ENCODE assay signal across 22 cellular contexts in the genomic region with DNA sequence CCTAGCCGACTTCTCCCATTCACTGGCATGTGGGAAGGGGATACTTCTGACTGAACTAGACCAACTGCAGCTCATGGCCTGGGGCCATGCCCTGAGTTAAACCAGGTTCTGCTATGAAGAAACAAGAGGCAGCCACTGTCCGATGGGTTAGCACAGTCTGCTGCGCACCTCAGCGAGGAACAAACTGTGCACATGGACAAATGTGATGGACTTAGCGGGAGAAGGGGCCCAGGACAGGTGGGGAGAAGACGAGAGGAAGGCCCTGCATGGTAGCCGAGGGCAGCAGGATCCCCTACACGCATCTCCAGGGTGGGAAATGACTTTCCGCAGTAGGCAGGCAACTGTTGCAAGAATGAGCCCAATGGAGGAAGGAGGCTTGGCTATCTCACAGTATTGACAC.
A peak's percentile ranks its signal among the peaks of the same experiment; 100 is the strongest.
DNase-seq lines count a peak whose midpoint lies in the region; ATAC-seq, FAIRE-seq and TF ChIP-seq lines count a peak whose summit lies in the region.
"Had no signal": no experiment of that assay in that cellular context is flagged by ENCODE, and none has a peak within 500 bp of the region (broad histone marks: within the 10 kb centered on the region; RNA-seq: fewer than 3 reads in every experiment).

No MANE protein-coding gene starts in this region.

- H2AFZ ChIP-seq in H9 (ENCODE audit: low read length), result no peak overlapping the region

- no peak overlapping the region for H2BK120ac ChIP-seq in H9 (ENCODE audit: low read depth, low read length, poor library complexity, severe bottlenecking)

- H4K91ac ChIP-seq in H9 (ENCODE audit: insufficient read length, low read depth, low read length), result no peak overlapping the region

- no peak for TF ChIP-seq POLR2A in spleen (IDR thresholded peaks at IDR 0.05)

- FAIRE-seq in D721Med (lab: Jason Lieb, UNC), result no peak
- FAIRE-seq: A204.1, G401.6, GM12891, GM19239 had no signal

- no peak overlapping the region for H2BK15ac ChIP-seq in H9 (ENCODE audit: low read depth, low read length)

- no peaks in the 10 kb centered on the region for H3K79me2 ChIP-seq in H9 (ENCODE audit: insufficient read depth, low read length)

- H3K27ac Mint-ChIP-seq in H9 (peak overlapping the region in 2 of 3 experiments; percentile 53 to 69; a peak in 1 of 7 replicates), chondrocyte (ENCODE audit: unreplicated experiment) (no peak overlapping the region), type B pancreatic cell (peak overlapping the region; percentile 58)
- H3K27ac Mint-ChIP-seq: B cell had no signal

- no peak overlapping the region for H2AK5ac ChIP-seq in H9 (ENCODE audit: insufficient read length, low read length)

- no peak overlapping the region for H3K18ac ChIP-seq in H9 (ENCODE audit: insufficient read length, low read depth, low read length)

- no peak overlapping the region for H3K9ac ChIP-seq in H9 (ENCODE audit: extremely low read depth, insufficient read length, low read length)
- H3K9ac ChIP-seq: BLaER1 treated with 17β-estradiol and CSF1 and Interleukin-3, amounts not matched to agents 10 nM and 100 nM had no signal

- no peak overlapping the region for H3K23ac ChIP-seq in H9 (ENCODE audit: insufficient read length, low read depth, low read length)

- H3K4me1 Mint-ChIP-seq in H9, result peaks cover 18 to 32% of the 10 kb centered on the region in 2 experiments
- H3K4me1 Mint-ChIP-seq in chondrocyte (ENCODE audit: low read depth), result peaks cover 26% of the 10 kb centered on the region
- peaks cover 20% of the 10 kb centered on the region for H3K4me1 Mint-ChIP-seq in type B pancreatic cell (ENCODE audit: unreplicated experiment)

- H4K5ac ChIP-seq in H9 (ENCODE audit: insufficient read length, low read depth, low read length), result no peak overlapping the region

- H2BK5ac ChIP-seq in H9 (ENCODE audit: insufficient read length, low read length), result no peak overlapping the region

- H3T11ph ChIP-seq in H9 (ENCODE audit: low read length), result no peak overlapping the region

- H3K36me3 Mint-ChIP-seq in H9 (ENCODE audit: insufficient read depth in 1 of 3, low read depth in 3 of 3) (no peaks in the 10 kb centered on the region), chondrocyte (ENCODE audit: low read depth) (no peaks in the 10 kb centered on the region), type B pancreatic cell (no peaks in the 10 kb centered on the region)

- H3K27ac ChIP-seq in H9 (ENCODE audit: insufficient read length, low read depth, low read length) (no peak overlapping the region), spleen (no peak overlapping the region)
- H3K27ac ChIP-seq: C4-2B had no signal

- H3K79me1 ChIP-seq in H9 (ENCODE audit: insufficient read depth, low read depth, low read length, poor library complexity, severe bottlenecking), result no peaks in the 10 kb centered on the region

- no peak for DNase-seq in H9
- peak; percentile 53 for DNase-seq in chondrocyte (ENCODE audit: low spot score)
- DNase-seq in spleen, result peak; percentile 36
- DNase-seq in type B pancreatic cell (ENCODE audit: extremely low spot score, unreplicated experiment), result no peak
- DNase-seq in activated CD4-positive, CD25-positive, alpha-beta regulatory T cell treated with anti-CD3 and anti-CD28 coated beads, Interleukin-2, amount 50 U/mL, for 72 hours, result no peak
- no peak for DNase-seq in HK-2 (ENCODE audit: unreplicated experiment)
- no peak for DNase-seq in D721Med (ENCODE audit: insufficient read length, low spot score)
- DNase-seq: 8988T; ACHN; CD4-positive, alpha-beta memory T cell; CD4-positive, CD25-positive, alpha-beta regulatory T cell; CD8-positive, alpha-beta memory T cell; COR-L47; DMS79 treated with DMSO at 0.1 percent for 48 hours had no signal

- no peak overlapping the region for H2BK20ac ChIP-seq in H9 (ENCODE audit: low read depth, low read length, poor library complexity, severe bottlenecking)

- H4K20me1 ChIP-seq in H9 (ENCODE audit: control insufficient read depth, insufficient read depth, insufficient read length), result no peaks in the 10 kb centered on the region

- intact Hi-C loops in spleen (cut with DNase I; ENCODE audit: low total_unique reads), result loop anchor here (10.0 kb wide), 1 partner anchor 397 kb away; no protein-coding TSS in a partner anchor

- H3K4ac ChIP-seq in H9 (ENCODE audit: low read depth, low read length), result no peak overlapping the region

- H3K4me3 Mint-ChIP-seq in H9 (no peak overlapping the region), chondrocyte (ENCODE audit: unreplicated experiment) (no peak overlapping the region), type B pancreatic cell (no peak overlapping the region)
- H3K4me3 Mint-ChIP-seq: B cell; CD4-positive, alpha-beta memory T cell had no signal

- H3K23me2 ChIP-seq in H9 (ENCODE audit: insufficient read length, low read depth, low read length, poor library complexity, severe bottlenecking), result no peaks in the 10 kb centered on the region

- H3K9me3 Mint-ChIP-seq in H9 (no peaks in the 10 kb centered on the region; a peak in 2 of 5 replicates), chondrocyte (ENCODE audit: low read depth) (no peaks in the 10 kb centered on the region), type B pancreatic cell (no peaks in the 10 kb centered on the region)
- H3K9me3 Mint-ChIP-seq: CD4-positive, CD25-positive, alpha-beta regulatory T cell; CD8-positive, alpha-beta memory T cell had no signal

- no peak for ATAC-seq in HG03439 (IDR thresholded peaks at IDR 0.05; ENCODE audit: unreplicated experiment)

- H3K27me3 ChIP-seq in H9 (ENCODE audit: insufficient read depth, low read length), result no peaks in the 10 kb centered on the region; the same call in 1 of the 2 replicates
- no peaks in the 10 kb centered on the region for H3K27me3 ChIP-seq in spleen (replicated peaks in 1 of 7)
- H3K27me3 ChIP-seq: BLaER1 treated with 17β-estradiol and CSF1 and Interleukin-3, amounts not matched to agents 10 nM and 100 nM had no signal

- no CpG with 5 or more reads among the region's 9 CpGs for WGBS in H9 (ENCODE audit: extremely low coverage, insufficient read length, low lambda C conversion rate)
- WGBS in spleen, 5 donors, result 91 to 95% (median 93%) methylated on average over 9 of the region's 9 CpGs

- H3K56ac ChIP-seq in H9 (ENCODE audit: insufficient read length, low read depth, low read length), result no peak overlapping the region

- peaks cover 0 to 15% (median 0%) of the 10 kb centered on the region in 6 donors for H3K36me3 ChIP-seq in spleen

- H3K27me3 Mint-ChIP-seq in H9 (ENCODE audit: low read depth), result peaks cover 30% of the 10 kb centered on the region
- peaks cover 14% of the 10 kb centered on the region for H3K27me3 Mint-ChIP-seq in chondrocyte (ENCODE audit: low read depth)
- peaks cover 17% of the 10 kb centered on the region for H3K27me3 Mint-ChIP-seq in type B pancreatic cell
- H3K27me3 Mint-ChIP-seq: B cell; CD4-positive, alpha-beta memory T cell; CD4-positive, CD25-positive, alpha-beta regulatory T cell had no signal

- no peak overlapping the region for H3K4me2 ChIP-seq in H9 (ENCODE audit: insufficient read depth, insufficient read length, low read length)

- H4K8ac ChIP-seq in H9 (replicated peaks; ENCODE audit: insufficient read length, low read depth, low read length), result no peak overlapping the region

- no peak for TF ChIP-seq CTCF in H9 (conservative IDR thresholded peaks at IDR 0.05)
- TF ChIP-seq CTCF in chondrocyte (IDR thresholded peaks at IDR 0.05), result no peak
- no peak for TF ChIP-seq CTCF in spleen (IDR thresholded peaks at IDR 0.05 in 8 of 11, conservative IDR thresholded peaks at IDR 0.05 in 3 of 11)
- TF ChIP-seq CTCF in type B pancreatic cell (conservative IDR thresholded peaks at IDR 0.05), result no peak
- TF ChIP-seq CTCF in D721Med (IDR thresholded peaks at IDR 0.05; ENCODE audit: insufficient read depth, missing control alignments), result no peak

- no peak overlapping the region for H2BK12ac ChIP-seq in H9 (ENCODE audit: insufficient read length, low read depth, low read length)

- H3K9me3 ChIP-seq in H9 (ENCODE audit: control insufficient read depth, low read depth, low read length) (no peaks in the 10 kb centered on the region), spleen (peaks cover 0 to 8% (median 3%) of the 10 kb centered on the region in 8 donors)

- H3K4me1 ChIP-seq in H9 (ENCODE audit: insufficient read depth, low read length) (no peaks in the 10 kb centered on the region; the same call in 1 of the 2 replicates), spleen (peaks cover 0 to 6% (median 0%) of the 10 kb centered on the region in 6 donors)

- no peak overlapping the region for H3K4me3 ChIP-seq in spleen
- H3K4me3 ChIP-seq: BLaER1 treated with 17β-estradiol and CSF1 and Interleukin-3, amounts not matched to agents 10 nM and 100 nM had no signal

- no peak overlapping the region for H3K14ac ChIP-seq in H9 (ENCODE audit: insufficient read depth, low read length)

Comparison
In these comparisons a context has a peak if more than half of its experiments do, and no peak if none do; other contexts are left out.
1. DNase-seq: peak in chondrocyte (single experiment) and spleen (single experiment); none in H9 (single experiment), type B pancreatic cell (single experiment), activated CD4-positive, CD25-positive, alpha-beta regulatory T cell treated with anti-CD3 and anti-CD28 coated beads, Interleukin-2, amount 50 U/mL, for 72 hours (single experiment), HK-2 (single experiment) and D721Med (single experiment).